ENCODE assay signal across 17 cellular contexts in genomic region chr5:50724-51499, GRCh38. TPM values are rescaled to one million over a fixed set of nuclear protein-coding genes. Genes with fewer than 3 reads are reported as not detected.
DNase-seq lines count a peak whose midpoint lies in the region; ATAC-seq and TF ChIP-seq lines count a peak whose summit lies in the region.
"Had no signal": no experiment of that assay in that cellular context is flagged by ENCODE, and none has a peak within 500 bp of the region (broad histone marks: within the 10 kb centered on the region; RNA-seq: fewer than 3 reads in every experiment).

No MANE protein-coding gene starts in this region.

- H3K4me3 Mint-ChIP-seq in activated T-cell treated with anti-CD3 and anti-CD28 coated beads, Interleukin-2, amount 50 U/mL, for 24 hours = no peak overlapping the region
- H3K4me3 Mint-ChIP-seq: CD4-positive, CD25-positive, alpha-beta regulatory T cell had no signal

- H3K4me3 ChIP-seq in HUES48 (ENCODE audit: low read depth, low read length) (peak overlapping the region; percentile 45), hepatocyte (no peak overlapping the region), neuron (ENCODE audit: low read length) (peak overlapping the region; percentile 33)
- H3K4me3 ChIP-seq: MG63, Peyer's patch had no signal

- H3K36me3 ChIP-seq in ES-I3 (ENCODE audit: insufficient read depth, low read length) (no peaks in the 10 kb centered on the region), HUES48 (ENCODE audit: control insufficient read depth, insufficient read depth, low read length) (no peaks in the 10 kb centered on the region), hepatocyte (replicated peaks; ENCODE audit: insufficient read depth, low read depth) (no peaks in the 10 kb centered on the region), neuron (ENCODE audit: insufficient read depth, low read length) (no peaks in the 10 kb centered on the region)
- H3K36me3 ChIP-seq: MG63, Peyer's patch had no signal

- H3K27me3 Mint-ChIP-seq in activated T-cell treated with anti-CD3 and anti-CD28 coated beads, Interleukin-2, amount 50 U/mL, for 24 hours = peaks cover 56% of the 10 kb centered on the region

- 26% methylated on average over 60 of the region's 60 CpGs for WGBS in hepatocyte (ENCODE audit: low lambda C conversion rate, missing lambda C conversion rate)

- no peak overlapping the region for H3K27ac ChIP-seq in HUES48 (ENCODE audit: low read depth, low read length)
- H3K27ac ChIP-seq in hepatocyte = no peak overlapping the region
- H3K27ac ChIP-seq: Peyer's patch had no signal

- H2AFZ ChIP-seq in hepatocyte (no peak overlapping the region), neuron (ENCODE audit: low read depth, low read length) (peak overlapping the region; percentile 23)

- peak overlapping the region; percentile 67 for H3K4me2 ChIP-seq in hepatocyte

- peaks cover 63% of the 10 kb centered on the region for H3K27me3 ChIP-seq in HUES48 (ENCODE audit: control insufficient read depth, insufficient read depth, low read length)
- H3K27me3 ChIP-seq in hepatocyte = peaks cover 79% of the 10 kb centered on the region
- peaks cover 7% of the 10 kb centered on the region for H3K27me3 ChIP-seq in neuron (ENCODE audit: insufficient read depth, low read length)

- H3K79me2 ChIP-seq in hepatocyte = no peaks in the 10 kb centered on the region

- H3K36me3 Mint-ChIP-seq in activated T-cell treated with anti-CD3 and anti-CD28 coated beads, Interleukin-2, amount 50 U/mL, for 24 hours (ENCODE audit: low read depth) = no peaks in the 10 kb centered on the region

- DNase-seq in hepatocyte (ENCODE audit: low spot score) (no peak), SK-N-DZ (ENCODE audit: low spot score) (no peak), activated T-cell treated with anti-CD3 and anti-CD28 coated beads for 4 hours (no peak)
- no peak for DNase-seq in activated T-cell treated with anti-CD3 and anti-CD28 coated beads, Interleukin-2, amount 50 U/mL, for 24 hours
- DNase-seq: ACHN; CD4-positive, CD25-positive, alpha-beta regulatory T cell; MG63; NCI-H187 treated with DMSO at 0.1 percent for 48 hours; NCI-H2171 treated with DMSO at 0.1 percent for 48 hours; NCI-H774; Peyer's patch; SHP77 treated with DMSO at 0.1 percent for 48 hours had no signal

- no peak for TF ChIP-seq CTCF in hepatocyte (IDR thresholded peaks at IDR 0.05; ENCODE audit: poor library complexity)

- no peak overlapping the region for H3K27ac Mint-ChIP-seq in activated T-cell treated with anti-CD3 and anti-CD28 coated beads, Interleukin-2, amount 50 U/mL, for 24 hours

- H3K4me1 Mint-ChIP-seq in activated T-cell treated with anti-CD3 and anti-CD28 coated beads, Interleukin-2, amount 50 U/mL, for 24 hours (ENCODE audit: low read depth) = peaks cover 4% of the 10 kb centered on the region

- peak overlapping the region; percentile 72 for H3K9ac ChIP-seq in ES-I3 (ENCODE audit: low read depth, low read length)
- no peak overlapping the region for H3K9ac ChIP-seq in HUES48 (ENCODE audit: low read depth, low read length)

- no peaks in the 10 kb centered on the region for H4K20me1 ChIP-seq in hepatocyte (ENCODE audit: insufficient read depth, poor library complexity, severe bottlenecking)

- no peaks in the 10 kb centered on the region for H3K9me3 ChIP-seq in ES-I3 (ENCODE audit: control insufficient read depth, insufficient read depth, low read length)
- no peaks in the 10 kb centered on the region for H3K9me3 ChIP-seq in HUES48 (ENCODE audit: control insufficient read depth, insufficient read depth, low read length)
- H3K9me3 ChIP-seq in hepatocyte (ENCODE audit: low read depth) = no peaks in the 10 kb centered on the region
- H3K9me3 ChIP-seq in neuron (ENCODE audit: low read length) = no peaks in the 10 kb centered on the region
- H3K9me3 ChIP-seq: MG63, Peyer's patch had no signal

- H3K9me2 ChIP-seq in hepatocyte (replicated peaks; ENCODE audit: insufficient read depth) = no peaks in the 10 kb centered on the region

- no peak for ATAC-seq in HG03039 (IDR thresholded peaks at IDR 0.05; ENCODE audit: unreplicated experiment)

- H3K9me3 Mint-ChIP-seq in activated T-cell treated with anti-CD3 and anti-CD28 coated beads, Interleukin-2, amount 50 U/mL, for 24 hours = peaks cover 8% of the 10 kb centered on the region

- H3K4me1 ChIP-seq in ES-I3 (ENCODE audit: insufficient read depth, low read length) (no peaks in the 10 kb centered on the region; the same call in 1 of the 2 replicates), HUES48 (ENCODE audit: control insufficient read depth, insufficient read depth, low read length) (peaks cover 7% of the 10 kb centered on the region; the same call in 1 of the 2 replicates), hepatocyte (ENCODE audit: insufficient read depth) (no peaks in the 10 kb centered on the region), neuron (ENCODE audit: insufficient read depth, low read length) (peaks cover 30% of the 10 kb centered on the region)

RNA-seq across cellular contexts. Expression of gene PLEKHG4B, which starts 41.1 kb away (rescaled TPM):
- 3.5 and 4.0 TPM in 2 replicates for total RNA-seq in hepatocyte
- 3.6 and 6.7 TPM in 2 replicates for polyA plus RNA-seq in hepatocyte
- polyA plus RNA-seq in SK-N-DZ (2014; cell fraction: cytosol; rRNA removed) = 4.4 and 7.2 TPM in 2 replicates
- polyA plus RNA-seq in SK-N-DZ (2014; cell fraction: nucleus; rRNA removed) = 7.9 and 11.3 TPM in 2 replicates
- total RNA-seq: CD4-positive, CD25-positive, alpha-beta regulatory T cell; NCI-H460 had no signal
- polyA plus RNA-seq: CD4-positive, CD25-positive, alpha-beta regulatory T cell had no signal
